21 cellular contexts compared by ENCODE assay signal in the genomic region with DNA sequence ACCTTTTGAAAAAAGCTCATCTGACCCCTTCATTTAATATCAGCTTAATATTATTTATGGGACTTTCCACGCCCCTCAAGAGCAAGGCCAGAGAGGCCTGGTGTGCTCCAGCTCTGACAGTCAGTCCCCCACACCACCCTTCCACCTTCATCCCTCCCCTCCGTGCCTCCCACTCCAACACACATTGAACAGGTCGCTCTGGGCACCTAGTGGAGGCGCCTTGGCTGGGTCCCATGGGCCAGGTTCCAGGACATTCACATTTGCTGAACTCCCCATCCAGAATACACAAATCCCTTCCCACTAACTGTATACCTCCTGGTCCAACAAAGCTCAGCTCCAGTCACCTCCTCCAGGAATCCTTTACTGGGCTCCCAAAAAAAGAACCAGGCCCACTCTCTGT.
"Had no signal": no experiment of that assay in that cellular context is flagged by ENCODE, and none has a peak within 500 bp of the region (broad histone marks: within the 10 kb centered on the region; RNA-seq: fewer than 3 reads in every experiment).

No MANE protein-coding gene starts in this region.

- H3K4me1 ChIP-seq: SJSA1 had no signal

- H3K36me3 ChIP-seq: MG63, SJSA1 had no signal

- H3K9me3 ChIP-seq: MG63, SJSA1 had no signal

- H3K4me3 ChIP-seq: MG63, SJSA1, SK-N-MC had no signal

- ATAC-seq: Panc1, PC-3 had no signal

- DNase-seq: IMR-90, Karpas-422, KG1, MG63, NCI-H1092 treated with DMSO at 0.1 percent for 48 hours, NCI-H1436, NCI-H187, NCI-H2029, NCI-H2081 treated with DMSO at 0.1 percent for 48 hours, NCI-H2171, NCI-H446, NCI-H510A, NCI-H524 treated with DMSO at 0.1 percent for 48 hours, NCI-H69, NCI-H774, Right ventricle myocardium superior, SIG-M5 had no signal

- H3K27ac ChIP-seq: SJSA1, SK-N-MC had no signal

- H3K27me3 ChIP-seq: MG63, SJSA1 had no signal
